Comparison of ENCODE assay signal across 20 cellular contexts in the genomic region with DNA sequence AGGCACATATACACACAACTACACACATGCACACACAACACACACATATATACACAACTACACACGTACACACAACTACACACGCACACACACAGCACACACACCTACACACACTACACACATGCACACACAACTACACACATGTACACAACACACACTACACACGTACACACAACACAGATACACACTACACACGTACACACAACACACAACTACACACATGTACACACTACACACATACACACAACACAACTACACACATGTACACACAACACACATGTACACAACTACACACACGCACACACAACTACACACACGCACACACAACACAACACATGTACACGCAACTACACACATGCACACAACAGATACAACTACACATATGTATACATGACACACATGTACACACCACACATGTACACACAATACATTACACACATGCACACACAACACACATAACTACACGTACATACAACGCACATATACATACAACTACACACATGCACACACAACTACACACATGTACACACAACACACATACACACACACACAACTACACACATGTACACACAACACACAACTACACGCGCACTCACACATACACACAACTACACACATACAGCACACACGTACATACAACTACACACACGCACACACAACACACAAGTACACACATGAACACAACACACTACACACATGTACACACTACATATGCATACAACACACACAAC.
DNase-seq lines count a peak whose midpoint lies in the region; ATAC-seq, FAIRE-seq and TF ChIP-seq lines count a peak whose summit lies in the region.
"Had no signal": no experiment of that assay in that cellular context is flagged by ENCODE, and none has a peak within 500 bp of the region (broad histone marks: within the 10 kb centered on the region; RNA-seq: fewer than 3 reads in every experiment).

No MANE protein-coding gene starts in this region.

- peak; percentile 33 for DNase-seq in NCI-H2171 treated with DMSO at 0.1 percent for 48 hours (lab: John Stamatoyannopoulos, UW)
- DNase-seq in NCI-H2171 (lab: John Stamatoyannopoulos, UW), result no peak
- DNase-seq in astrocyte (ENCODE audit: low read depth), result peak; percentile 24
- DNase-seq in fibroblast of peridontal ligament (ENCODE audit: extremely low read depth), result peak; percentile 3
- DNase-seq in urothelium cell line (ENCODE audit: low spot score), result no peak
- no peak for DNase-seq in NCI-H2029 treated with DMSO at 0.1 percent for 48 hours (lab: John Stamatoyannopoulos, UW)
- DNase-seq in right atrium auricular region (ENCODE audit: low spot score), result no peak
- DNase-seq: Calu3; CD4-positive, alpha-beta memory T cell; GF-D8; NCI-H1105; NCI-H2081 treated with DMSO at 0.1 percent for 48 hours; NCI-H510A; NCI-H748 treated with DMSO at 0.1 percent for 48 hours; NK-92 treated with Interleukin-12 subunit alpha and Interleukin-12 subunit beta, amount 100 ng/mL, for 24 hours; Peyer's patch had no signal

- peak; percentile 71 for FAIRE-seq in astrocyte (lab: Jason Lieb, UNC)
- peak; percentile 88 for FAIRE-seq in urothelium cell line (lab: Jason Lieb, UNC)
- FAIRE-seq: H54 had no signal

- H3K27me3 ChIP-seq in astrocyte (ENCODE audit: insufficient read depth, low read length) (peaks cover 2% of the 10 kb centered on the region), right atrium auricular region (no peaks in the 10 kb centered on the region)
- H3K27me3 ChIP-seq: Peyer's patch had no signal

- no peak overlapping the region for H3K9ac ChIP-seq in astrocyte (ENCODE audit: low read length)

- no peak overlapping the region for H2AFZ ChIP-seq in astrocyte (ENCODE audit: low read depth, low read length)

- no peaks in the 10 kb centered on the region for H3K36me3 ChIP-seq in astrocyte (ENCODE audit: insufficient read depth, low read length)
- no peaks in the 10 kb centered on the region for H3K36me3 ChIP-seq in right atrium auricular region
- H3K36me3 ChIP-seq: Peyer's patch had no signal

- no peak for ATAC-seq in HG03039 (IDR thresholded peaks at IDR 0.05; ENCODE audit: unreplicated experiment)
- ATAC-seq: Right ventricle myocardium inferior had no signal

- H3K27me3 Mint-ChIP-seq in astrocyte (ENCODE audit: low read depth, unreplicated experiment), result peaks cover 23% of the 10 kb centered on the region

- H3K27ac ChIP-seq in astrocyte (ENCODE audit: low read depth, low read length) (no peak overlapping the region), right atrium auricular region (no peak overlapping the region)
- H3K27ac ChIP-seq: 22Rv1, Peyer's patch had no signal

- peaks cover 3% of the 10 kb centered on the region for H3K36me3 Mint-ChIP-seq in astrocyte (ENCODE audit: low read depth, unreplicated experiment)
- H3K36me3 Mint-ChIP-seq: CD4-positive, alpha-beta memory T cell had no signal

- H3K9me3 ChIP-seq in astrocyte (ENCODE audit: insufficient read depth, low read depth, low read length) (no peaks in the 10 kb centered on the region), right atrium auricular region (no peaks in the 10 kb centered on the region)
- H3K9me3 ChIP-seq: Peyer's patch had no signal

- peaks cover 3% of the 10 kb centered on the region for H3K9me3 Mint-ChIP-seq in astrocyte (ENCODE audit: unreplicated experiment)

- H3K4me1 ChIP-seq in astrocyte (ENCODE audit: insufficient read depth, low read length) (peaks cover 11% of the 10 kb centered on the region), right atrium auricular region (no peaks in the 10 kb centered on the region)
- H3K4me1 ChIP-seq: Peyer's patch had no signal

- TF ChIP-seq CTCF in astrocyte (IDR thresholded peaks at IDR 0.05; ENCODE audit: insufficient read depth, low read depth, low read length) (no peak), right atrium auricular region (IDR thresholded peaks at IDR 0.05) (no peak)

- H3K4me1 Mint-ChIP-seq in astrocyte (ENCODE audit: low read depth, unreplicated experiment), result peaks cover 4% of the 10 kb centered on the region
- H3K4me1 Mint-ChIP-seq: CD4-positive, alpha-beta memory T cell had no signal

- no peak overlapping the region for H3K4me3 Mint-ChIP-seq in astrocyte (ENCODE audit: unreplicated experiment)
- H3K4me3 Mint-ChIP-seq: CD4-positive, alpha-beta memory T cell had no signal

- H3K27ac Mint-ChIP-seq in astrocyte (ENCODE audit: unreplicated experiment), result no peak overlapping the region
- H3K27ac Mint-ChIP-seq: CD4-positive, alpha-beta memory T cell had no signal

- H3K79me2 ChIP-seq in astrocyte (ENCODE audit: insufficient read depth, low read length), result no peaks in the 10 kb centered on the region

- no peaks in the 10 kb centered on the region for H4K20me1 ChIP-seq in astrocyte (ENCODE audit: insufficient read depth, low read length)

- H3K4me2 ChIP-seq in astrocyte (ENCODE audit: low read length), result no peak overlapping the region

- H3K4me3 ChIP-seq in astrocyte (ENCODE audit: insufficient read depth, low read depth, low read length) (no peak overlapping the region), right atrium auricular region (no peak overlapping the region)
- H3K4me3 ChIP-seq: Peyer's patch had no signal

Comparison
In these comparisons a context has a peak if more than half of its experiments do, and no peak if none do; other contexts are left out.
1. DNase-seq: peak in NCI-H2171 treated with DMSO at 0.1 percent for 48 hours (single experiment), astrocyte (single experiment) and fibroblast of peridontal ligament (single experiment); none in NCI-H2171 (single experiment), urothelium cell line (single experiment), NCI-H2029 treated with DMSO at 0.1 percent for 48 hours (single experiment) and right atrium auricular region (single experiment).